35 cellular contexts compared by ENCODE assay signal in the genomic region with DNA sequence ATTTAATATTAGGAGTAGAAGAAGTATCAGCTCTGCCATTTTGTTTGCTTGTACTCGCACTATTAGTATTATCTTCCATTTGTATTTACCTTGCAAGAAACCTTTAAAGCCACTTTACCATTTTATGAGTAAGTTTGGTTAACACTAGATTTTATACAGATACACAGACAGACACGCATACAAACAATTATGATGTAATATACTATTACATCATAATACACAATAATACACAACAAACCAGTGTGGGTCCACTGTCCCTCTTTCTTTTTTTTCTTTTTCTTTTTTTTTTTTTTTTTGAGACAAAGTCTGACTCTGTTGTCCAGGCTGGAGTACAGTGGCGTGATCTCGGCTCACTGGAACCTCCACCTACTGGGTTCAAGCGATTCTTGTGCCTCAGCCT.
"Had no signal": no experiment of that assay in that cellular context is flagged by ENCODE, and none has a peak within 500 bp of the region (broad histone marks: within the 10 kb centered on the region; RNA-seq: fewer than 3 reads in every experiment).

No MANE protein-coding gene starts in this region.

- H3K4me3 ChIP-seq: MG63 had no signal

- DNase-seq: Karpas-422, Kasumi-1, MG63, MM.1S, MV-4-11, NCI-H1048, NCI-H1092, NCI-H1092 treated with DMSO at 0.1 percent for 48 hours, NCI-H1105, NCI-H1105 treated with DMSO at 0.1 percent for 48 hours, NCI-H1417, NCI-H1417 treated with DMSO at 0.1 percent for 48 hours, NCI-H1436, NCI-H1436 treated with DMSO at 0.1 percent for 48 hours, NCI-H146, NCI-H1694, NCI-H1694 treated with DMSO at 0.1 percent for 48 hours, NCI-H187, NCI-H187 treated with DMSO at 0.1 percent for 48 hours, NCI-H1930, NCI-H2029, NCI-H2029 treated with DMSO at 0.1 percent for 48 hours, NCI-H2081, NCI-H2081 treated with DMSO at 0.1 percent for 48 hours, NCI-H2107, NCI-H2171, NCI-H2171 treated with DMSO at 0.1 percent for 48 hours, NCI-H2227 treated with DMSO at 0.1 percent for 48 hours, NCI-H226, NCI-H345, NCI-H446, NCI-H446 treated with DMSO at 0.1 percent for 48 hours, NCI-H510A, NCI-H510A treated with DMSO at 0.1 percent for 48 hours, NCI-H524 had no signal

- H3K36me3 ChIP-seq: MG63 had no signal

- H3K9me3 ChIP-seq: MG63 had no signal
